In the genomic region with DNA sequence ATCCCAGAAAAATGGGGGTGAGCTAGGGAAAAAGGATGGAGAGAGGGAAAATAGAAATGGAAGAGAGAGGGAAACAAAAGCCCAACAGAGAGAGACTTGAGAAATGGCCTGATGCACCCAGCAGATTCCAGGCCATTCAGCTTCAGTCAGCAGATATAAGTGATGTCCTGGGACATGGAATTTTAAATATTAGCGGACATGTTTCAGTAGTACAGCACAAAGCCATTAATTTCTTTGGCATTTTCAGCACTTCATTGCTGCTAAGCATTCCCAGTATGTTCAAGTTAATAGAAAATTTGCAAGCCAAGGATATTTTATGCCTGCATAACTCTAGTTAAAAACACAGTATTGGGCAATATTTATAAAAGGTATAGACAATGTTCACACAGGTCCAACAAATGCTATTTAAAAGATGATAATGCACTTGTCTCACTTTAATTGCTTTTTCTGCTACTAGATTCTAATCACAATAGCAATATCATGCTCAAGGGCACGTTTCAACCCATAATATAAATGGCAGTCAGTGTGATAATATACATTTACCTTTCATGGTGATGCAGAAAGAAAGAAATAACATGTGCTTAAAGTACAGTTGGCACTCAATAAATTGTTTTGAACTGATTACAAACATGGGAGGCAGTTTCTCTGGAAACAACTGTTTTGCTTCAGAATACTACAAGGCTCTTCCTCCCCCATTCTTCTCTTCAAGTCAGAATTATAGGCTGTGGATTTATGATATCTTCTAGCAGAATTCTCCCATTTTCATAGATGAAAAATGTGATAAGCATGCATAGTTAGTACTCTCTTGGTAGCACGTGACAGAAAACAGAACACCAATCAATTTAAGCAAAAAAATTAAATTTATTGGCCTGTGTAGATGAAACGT, we compare ENCODE assay signal across 29 cellular contexts.
"Had no signal": no experiment of that assay in that cellular context is flagged by ENCODE, and none has a peak within 500 bp of the region (broad histone marks: within the 10 kb centered on the region; RNA-seq: fewer than 3 reads in every experiment).

No MANE protein-coding gene starts in this region.

- H3K4me3 ChIP-seq: body of pancreas, breast epithelium, Peyer's patch, SJSA1 had no signal

- H3K27ac ChIP-seq: body of pancreas, breast epithelium, Peyer's patch, SJSA1, WERI-Rb-1 had no signal

- H3K4me1 ChIP-seq: breast epithelium, Peyer's patch, SJSA1 had no signal

- DNase-seq: activated CD4-positive, alpha-beta T cell treated with anti-CD3 and anti-CD28 coated beads for 1 hour; activated CD4-positive, alpha-beta T cell treated with anti-CD3 and anti-CD28 coated beads for 48 hours; activated CD4-positive, alpha-beta T cell treated with anti-CD3 and anti-CD28 coated beads, Interleukin-2, amount 50 U/mL, for 4 hours; activated CD4-positive, CD25-positive, alpha-beta regulatory T cell; activated CD8-positive, alpha-beta T cell treated with anti-CD3 and anti-CD28 coated beads for 36 hours; activated effector memory CD4-positive, alpha-beta T cell treated with anti-CD3 and anti-CD28 coated beads, Interleukin-2, amount 50 U/mL, for 16 hours; activated naive CD4-positive, alpha-beta T cell; activated naive CD4-positive, alpha-beta T cell treated with anti-CD3 and anti-CD28 coated beads, Interleukin-2, amount 50 U/mL, for 16 hours; activated naive CD8-positive, alpha-beta T cell treated with anti-CD3 and anti-CD28 coated beads, Interleukin-2, amount 10 ng/mL, durations not matched to agents 7 days and 5 days; activated T-cell treated with anti-CD3 and anti-CD28 coated beads, Interleukin-2, amount 50 U/mL, for 1 hour; activated T-cell treated with anti-CD3 and anti-CD28 coated beads, Interleukin-2, amount 50 U/mL, for 72 hours; body of pancreas; NCI-H1105; NCI-H1417 treated with DMSO at 0.1 percent for 48 hours; NCI-H187 treated with DMSO at 0.1 percent for 48 hours; NCI-H2081; NCI-H2227 treated with DMSO at 0.1 percent for 48 hours; NCI-H446 treated with DMSO at 0.1 percent for 48 hours; NCI-H524 treated with DMSO at 0.1 percent for 48 hours; NK-92 treated with Interleukin-12 subunit alpha and Interleukin-12 subunit beta, amount 100 ng/mL, for 24 hours; PC-3; Peyer's patch; RPMI8226; SHP77 treated with DMSO at 0.1 percent for 48 hours; T1000; WERI-Rb-1 had no signal

- H3K36me3 ChIP-seq: breast epithelium, Peyer's patch, SJSA1, WERI-Rb-1 had no signal

- H3K27me3 ChIP-seq: body of pancreas, breast epithelium, Peyer's patch had no signal

- H3K9me3 ChIP-seq: body of pancreas, breast epithelium, Peyer's patch, SJSA1 had no signal

- ATAC-seq: activated CD8-positive, alpha-beta T cell treated with anti-CD3 and anti-CD28 coated beads for 36 hours; activated T-cell treated with anti-CD3 and anti-CD28 coated beads, Interleukin-2, amount 50 U/mL, for 72 hours; activated T-helper 17 cell treated with anti-CD3 and anti-CD28 coated beads, Interleukin-2, amount 50 U/mL, for 72 hours; body of pancreas; PC-3 had no signal
